ENCODE assay signal across 7 cellular contexts in the genomic region with DNA sequence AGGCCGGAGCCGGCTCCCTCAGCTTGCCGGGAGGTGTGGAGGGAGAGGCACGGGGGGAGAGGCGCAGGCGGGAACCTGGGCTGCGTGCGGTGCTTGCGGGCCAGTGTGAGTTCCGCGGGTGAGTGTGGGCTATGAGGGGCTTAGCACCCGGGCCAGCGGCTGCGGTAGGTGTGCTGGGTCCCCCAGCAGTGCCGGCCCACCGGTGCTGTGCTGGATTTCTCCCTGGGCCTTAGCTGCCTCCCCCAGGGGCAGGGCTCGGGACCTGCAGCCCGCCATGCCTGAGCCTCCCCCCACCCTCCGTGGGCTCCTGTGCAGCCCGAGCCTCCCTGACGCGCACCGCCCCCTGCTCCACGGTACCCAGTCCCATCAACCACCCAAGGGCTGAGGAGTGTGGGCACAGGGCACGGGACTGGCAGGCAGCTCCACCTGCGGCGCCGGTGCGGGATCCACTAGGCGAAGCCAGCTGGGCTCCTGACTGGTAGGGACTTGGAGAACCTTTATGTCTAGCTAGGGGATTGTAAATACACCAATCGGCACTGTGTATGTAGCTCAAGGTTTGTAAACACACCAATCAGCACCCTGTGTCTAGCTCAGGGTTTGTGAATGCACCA.
A peak's percentile ranks its signal among the peaks of the same experiment; 100 is the strongest.
DNase-seq lines count a peak whose midpoint lies in the region; ATAC-seq and TF ChIP-seq lines count a peak whose summit lies in the region.
"Not testable (repeated sequence)": the region's sequence is repeated elsewhere in the genome, so short reads cannot be mapped to it uniquely, and the experiment has no call there.

No MANE protein-coding gene starts in this region.

- peak overlapping the region; percentile 54 for H3K4me2 ChIP-seq in BLaER1
- H3K4me2 ChIP-seq in mesenchymal stem cell (ENCODE audit: low read length, poor library complexity, severe bottlenecking): not testable (repeated sequence)

- 96% methylated on average over 13 of the region's 31 CpGs for WGBS in mesenchymal stem cell
- WGBS in testis, 2 donors: 72% methylated on average over 29 of the region's 31 CpGs; no CpG with 5 or more reads in 1 of the 2 donors

- not testable (repeated sequence) for H4K8ac ChIP-seq in mesenchymal stem cell (ENCODE audit: low read length)

- H2AFZ ChIP-seq in mesenchymal stem cell (ENCODE audit: low read depth, low read length): not testable (repeated sequence)

- H3K18ac ChIP-seq in mesenchymal stem cell (ENCODE audit: low read depth in 1 of 2, low read length in 2 of 2): not testable (repeated sequence)

- H3K27ac ChIP-seq in BLaER1 (peak overlapping the region; percentile 64), ascending aorta (peak overlapping the region; percentile 82 to 86), thoracic aorta (peak overlapping the region; percentile 20 to 25)
- not testable (repeated sequence) for H3K27ac ChIP-seq in mesenchymal stem cell (ENCODE audit: low read length, poor library complexity, severe bottlenecking); testis

- DNase-seq in activated gamma-delta T cell (lab: John Stamatoyannopoulos, UW) (peak; percentile 13), ecto neural progenitor cell (ENCODE audit: low spot score) (peak; percentile 20)
- DNase-seq in ascending aorta (ENCODE audit: low spot score in 2 of 2); mesenchymal stem cell; testis; thoracic aorta (ENCODE audit: low spot score): not testable (repeated sequence)

- H2BK5ac ChIP-seq in mesenchymal stem cell (ENCODE audit: low read depth, low read length, poor library complexity, severe bottlenecking): not testable (repeated sequence)

- H3K36me3 ChIP-seq in BLaER1: peaks cover 62% of the 10 kb centered on the region
- H3K36me3 ChIP-seq in ascending aorta: peaks cover 14 to 53% of the 10 kb centered on the region in 2 donors
- H3K36me3 ChIP-seq in mesenchymal stem cell (ENCODE audit: control insufficient read depth in 1 of 2, insufficient read depth in 2 of 2, low read depth in 1 of 2, low read length in 2 of 2); testis (ENCODE audit: low read depth, missing control alignments): not testable (repeated sequence)
- H3K36me3 ChIP-seq in thoracic aorta: peaks cover 28% of the 10 kb centered on the region

- not testable (repeated sequence) for TF ChIP-seq CTCF in ascending aorta (IDR thresholded peaks at IDR 0.05); testis (IDR thresholded peaks at IDR 0.05); thoracic aorta (IDR thresholded peaks at IDR 0.05)

- not testable (repeated sequence) for H3K4ac ChIP-seq in mesenchymal stem cell (ENCODE audit: low read depth in 1 of 2, low read length in 2 of 2)

- peak overlapping the region; percentile 27 for H4K91ac ChIP-seq in mesenchymal stem cell (ENCODE audit: low read length)

- H4K20me1 ChIP-seq in BLaER1: not testable (repeated sequence)

- not testable (repeated sequence) for H3K4me3 ChIP-seq in BLaER1; ascending aorta; mesenchymal stem cell (ENCODE audit: insufficient read depth in 1 of 2, low read depth in 1 of 2, low read length in 2 of 2); thoracic aorta
- peak overlapping the region; percentile 32 to 39 for H3K4me3 ChIP-seq in testis

- intact Hi-C loops in ascending aorta (cut with DNase I): loop anchor here (5.0 kb wide), 4 partner anchors 32 to 182 kb away; partner anchors contain the start of gene ITGA8
- intact Hi-C loops in testis (cut with DNase I; ENCODE audit: low total_unique reads): not testable (repeated sequence)

- H3K4me1 ChIP-seq in BLaER1 (peaks cover 43% of the 10 kb centered on the region), ascending aorta (peaks cover 3 to 21% of the 10 kb centered on the region in 2 donors), thoracic aorta (ENCODE audit: control insufficient read depth in 1 of 2, low read depth in 2 of 2) (peaks cover 13 to 36% of the 10 kb centered on the region in 2 donors)
- H3K4me1 ChIP-seq in mesenchymal stem cell (ENCODE audit: control insufficient read depth, insufficient read depth, low read depth, low read length); testis: not testable (repeated sequence)

- not testable (repeated sequence) for ATAC-seq in thoracic aorta (ENCODE audit: insufficient number of reproducible peaks, low FRiP score, low read depth)

- H3K9me3 ChIP-seq in BLaER1: peaks cover 53% of the 10 kb centered on the region
- not testable (repeated sequence) for H3K9me3 ChIP-seq in ascending aorta; mesenchymal stem cell (ENCODE audit: control insufficient read depth, low read length); testis; thoracic aorta

- H3K27me3 ChIP-seq in BLaER1; ascending aorta; mesenchymal stem cell (ENCODE audit: control insufficient read depth in 1 of 2, insufficient read depth in 1 of 2, low read length in 2 of 2); testis; thoracic aorta (replicated peaks; ENCODE audit: insufficient read depth): not testable (repeated sequence)

- not testable (repeated sequence) for H2BK120ac ChIP-seq in mesenchymal stem cell (ENCODE audit: low read depth, low read length)

- not testable (repeated sequence) for H3K9ac ChIP-seq in BLaER1; mesenchymal stem cell (ENCODE audit: low read length)

- H2AK5ac ChIP-seq in mesenchymal stem cell (ENCODE audit: low read length, severe bottlenecking): not testable (repeated sequence)

- H2BK12ac ChIP-seq in mesenchymal stem cell (ENCODE audit: low read length in 2 of 2): not testable (repeated sequence)

- not testable (repeated sequence) for H3K14ac ChIP-seq in mesenchymal stem cell (ENCODE audit: low read length in 2 of 2)

- H2BK15ac ChIP-seq in mesenchymal stem cell (ENCODE audit: low read depth, poor library complexity, severe bottlenecking): not testable (repeated sequence)

- TF ChIP-seq POLR2A in testis (IDR thresholded peaks at IDR 0.05): not testable (repeated sequence)

- not testable (repeated sequence) for H3K79me1 ChIP-seq in mesenchymal stem cell (replicated peaks; ENCODE audit: low read length, poor library complexity, severe bottlenecking)

- not testable (repeated sequence) for H3K23ac ChIP-seq in mesenchymal stem cell (ENCODE audit: low read length in 2 of 2)
